Comparison of ENCODE assay signal across 27 cellular contexts in genomic region chr3:127860223-127860622, GRCh38. TPM values are rescaled to one million over a fixed set of nuclear protein-coding genes. Genes with fewer than 3 reads are reported as not detected.
"Had no signal": no experiment of that assay in that cellular context is flagged by ENCODE, and none has a peak within 500 bp of the region (broad histone marks: within the 10 kb centered on the region; RNA-seq: fewer than 3 reads in every experiment).

No MANE protein-coding gene starts in this region.

- H3K27ac ChIP-seq: foreskin keratinocyte, hepatocyte, lower lobe of right lung, pancreas, psoas muscle, right atrium auricular region, spleen, thoracic aorta, upper lobe of left lung, WERI-Rb-1 had no signal

- H3K4me3 ChIP-seq: hepatocyte, lower lobe of right lung, pancreas, psoas muscle, right atrium auricular region, spleen, thoracic aorta, upper lobe of left lung had no signal

- H2AFZ ChIP-seq: hepatocyte had no signal

- H3K4me1 Mint-ChIP-seq: activated CD4-positive, alpha-beta T cell treated with anti-CD3 and anti-CD28 coated beads for 36 hours; activated T-helper 17 cell treated with anti-CD3 and anti-CD28 coated beads, Interleukin-2, amount 50 U/mL, for 72 hours had no signal

- H3K27me3 Mint-ChIP-seq: activated CD4-positive, alpha-beta T cell treated with anti-CD3 and anti-CD28 coated beads for 36 hours; activated T-cell treated with anti-CD3 and anti-CD28 coated beads, Interleukin-2, amount 50 U/mL, for 24 hours; activated T-helper 17 cell treated with anti-CD3 and anti-CD28 coated beads, Interleukin-2, amount 50 U/mL, for 72 hours had no signal

- H3K4me2 ChIP-seq: hepatocyte had no signal

- H3K36me3 ChIP-seq: lower lobe of right lung, pancreas, right atrium auricular region, spleen, thoracic aorta, upper lobe of left lung, WERI-Rb-1 had no signal

- ATAC-seq: activated CD4-positive, alpha-beta T cell treated with anti-CD3 and anti-CD28 coated beads for 36 hours; activated naive CD4-positive, alpha-beta T cell treated with anti-CD3 and anti-CD28 coated beads, Interleukin-2, amount 50 U/mL, for 72 hours; activated T-helper 17 cell treated with anti-CD3 and anti-CD28 coated beads, Interleukin-2, amount 50 U/mL, for 72 hours; foreskin keratinocyte; left lobe of liver; lower lobe of right lung; naive thymus-derived CD8-positive, alpha-beta T cell; pancreas; psoas muscle had no signal

- H3K79me2 ChIP-seq: hepatocyte had no signal

- H3K9me3 Mint-ChIP-seq: activated naive CD4-positive, alpha-beta T cell treated with anti-CD3 and anti-CD28 coated beads, Interleukin-2, amount 50 U/mL, for 72 hours; activated T-cell treated with anti-CD3 and anti-CD28 coated beads, Interleukin-2, amount 50 U/mL, for 24 hours; activated T-helper 17 cell treated with anti-CD3 and anti-CD28 coated beads, Interleukin-2, amount 50 U/mL, for 72 hours; brain; immature natural killer cell; naive thymus-derived CD8-positive, alpha-beta T cell; T-helper 1 cell treated with Interleukin-12 subunit alpha and Interleukin-12 subunit beta and Interleukin-4 antibody, amounts not matched to agents 30 μg/mL and 1 μg/mL, for 36 hours had no signal

- H3K27me3 ChIP-seq: pancreas, right atrium auricular region, spleen, upper lobe of left lung had no signal

- DNase-seq: activated CD4-positive, alpha-beta T cell treated with anti-CD3 and anti-CD28 coated beads for 36 hours; activated CD4-positive, alpha-beta T cell treated with anti-CD3 and anti-CD28 coated beads, Interleukin-2, amount 50 U/mL, for 4 hours; activated CD8-positive, alpha-beta memory T cell treated with anti-CD3 and anti-CD28 coated beads for 24 hours; activated CD8-positive, alpha-beta memory T cell treated with anti-CD3 and anti-CD28 coated beads, Interleukin-2, amount 50 U/mL, for 4 hours; activated T-cell treated with anti-CD3 and anti-CD28 coated beads, Interleukin-2, amount 50 U/mL, for 24 hours; aorta; dermis blood vessel endothelial cell; effector CD8-positive, alpha-beta T cell; foreskin keratinocyte; immature natural killer cell; lower lobe of right lung; naive thymus-derived CD8-positive, alpha-beta T cell; pancreas; psoas muscle; spleen; stimulated activated CD4-positive, alpha-beta T cell treated with anti-CD3 and anti-CD28 coated beads, Interleukin-4, amount 100 ng/mL, for 1 hour; stimulated activated naive CD4-positive, alpha-beta T cell treated with Interleukin-2 at 50 U/mL for 16 hours; WERI-Rb-1 had no signal

- H3K27ac Mint-ChIP-seq: activated CD4-positive, alpha-beta T cell treated with anti-CD3 and anti-CD28 coated beads for 36 hours; activated naive CD4-positive, alpha-beta T cell treated with anti-CD3 and anti-CD28 coated beads, Interleukin-2, amount 50 U/mL, for 72 hours; activated T-cell treated with anti-CD3 and anti-CD28 coated beads, Interleukin-2, amount 50 U/mL, for 24 hours; activated T-helper 17 cell treated with anti-CD3 and anti-CD28 coated beads, Interleukin-2, amount 50 U/mL, for 72 hours; immature natural killer cell; T-helper 1 cell treated with Interleukin-12 subunit alpha and Interleukin-12 subunit beta and Interleukin-4 antibody, amounts not matched to agents 30 μg/mL and 1 μg/mL, for 36 hours had no signal

- H3K9me3 ChIP-seq: lower lobe of right lung, pancreas, psoas muscle, right atrium auricular region, spleen, thoracic aorta, upper lobe of left lung had no signal

- H3K36me3 Mint-ChIP-seq: activated naive CD4-positive, alpha-beta T cell treated with anti-CD3 and anti-CD28 coated beads, Interleukin-2, amount 50 U/mL, for 72 hours; brain; immature natural killer cell; naive thymus-derived CD8-positive, alpha-beta T cell had no signal

- H3K4me3 Mint-ChIP-seq: activated CD4-positive, alpha-beta T cell treated with anti-CD3 and anti-CD28 coated beads for 36 hours; activated T-cell treated with anti-CD3 and anti-CD28 coated beads, Interleukin-2, amount 50 U/mL, for 24 hours; activated T-helper 17 cell treated with anti-CD3 and anti-CD28 coated beads, Interleukin-2, amount 50 U/mL, for 72 hours; brain; immature natural killer cell; naive thymus-derived CD8-positive, alpha-beta T cell; T-helper 1 cell treated with Interleukin-12 subunit alpha and Interleukin-12 subunit beta and Interleukin-4 antibody, amounts not matched to agents 30 μg/mL and 1 μg/mL, for 36 hours had no signal

- H3K4me1 ChIP-seq: foreskin keratinocyte, lower lobe of right lung, pancreas, psoas muscle, right atrium auricular region, spleen, upper lobe of left lung had no signal

RNA-seq across cellular contexts. Expression of gene KBTBD12, which starts 54.8 kb away (rescaled TPM):
- total RNA-seq: activated CD4-positive, alpha-beta T cell treated with anti-CD3 and anti-CD28 coated beads for 36 hours; activated naive CD4-positive, alpha-beta T cell treated with anti-CD3 and anti-CD28 coated beads, Interleukin-2, amount 50 U/mL, for 72 hours; activated T-helper 17 cell treated with anti-CD3 and anti-CD28 coated beads, Interleukin-2, amount 50 U/mL, for 72 hours; dermis blood vessel endothelial cell; foreskin keratinocyte; naive thymus-derived CD8-positive, alpha-beta T cell had no signal
- polyA plus RNA-seq: foreskin keratinocyte; hepatocyte; immature natural killer cell; naive thymus-derived CD8-positive, alpha-beta T cell had no signal
